In genomic region chr16:29821663-29822115, GRCh38 we compare ENCODE assay signal across 8 cellular contexts. TPM values are rescaled to one million over a fixed set of nuclear protein-coding genes. Genes with fewer than 3 reads are reported as not detected.
A peak's percentile ranks its signal among the peaks of the same experiment; 100 is the strongest.
DNase-seq lines count a peak whose midpoint lies in the region; ATAC-seq and TF ChIP-seq lines count a peak whose summit lies in the region.

No MANE protein-coding gene starts in this region.

- intact Hi-C loops in sigmoid colon (cut with DNase I) = loop anchor here (2.0 kb wide), 1 partner anchor 27 kb away; no protein-coding TSS in a partner anchor

- no peak for TF ChIP-seq EP300 in sigmoid colon (IDR thresholded peaks at IDR 0.05)

- no peak overlapping the region for H2AFZ ChIP-seq in SU-DHL-6 (ENCODE audit: low read depth, low read length, severe bottlenecking)

- TF ChIP-seq CTCF in SU-DHL-6 (IDR thresholded peaks at IDR 0.05; ENCODE audit: insufficient read depth, low read length, poor library complexity, severe bottlenecking) (no peak), fibroblast of mammary gland (conservative IDR thresholded peaks at IDR 0.05; ENCODE audit: control insufficient read depth, insufficient read depth, low read depth, low read length) (no peak), sigmoid colon (IDR thresholded peaks at IDR 0.05) (no peak)

- H3K9me2 ChIP-seq in SU-DHL-6 (replicated peaks; ENCODE audit: insufficient read depth, low read length) = no peaks in the 10 kb centered on the region

- DNase-seq in EL = peak; percentile 90
- peak; percentile 87 for DNase-seq in fibroblast of mammary gland (ENCODE audit: low read depth)
- no peak for DNase-seq in sigmoid colon
- no peak for DNase-seq in DMS 273 treated with DMSO at 0.1 percent for 48 hours (lab: John Stamatoyannopoulos, UW)
- DNase-seq in epidermal melanocyte (ENCODE audit: insufficient read length, low spot score) = no peak

- no peak for TF ChIP-seq POLR2A in sigmoid colon (IDR thresholded peaks at IDR 0.05)

- H3F3A ChIP-seq in SU-DHL-6 (ENCODE audit: insufficient read depth) = peaks cover 5% of the 10 kb centered on the region

- H3K4me3 ChIP-seq in SU-DHL-6 (ENCODE audit: insufficient read depth, low read length, poor library complexity, severe bottlenecking) (no peak overlapping the region), fibroblast of mammary gland (ENCODE audit: control insufficient read depth, low read depth, low read length) (peak overlapping the region; percentile 99), sigmoid colon (peak overlapping the region; percentile 51 to 65 (median 56))

- H3K9ac ChIP-seq in SU-DHL-6 (ENCODE audit: low read length) = peak overlapping the region; percentile 45; the same call in 1 of the 2 replicates

- H3K27ac ChIP-seq in SU-DHL-6 (ENCODE audit: low read depth, low read length) (no peak overlapping the region), sigmoid colon (peak overlapping the region; percentile 78 to 90 (median 84))

- H3K27me3 ChIP-seq in SU-DHL-6 (ENCODE audit: low read length) = no peaks in the 10 kb centered on the region
- no peaks in the 10 kb centered on the region for H3K27me3 ChIP-seq in sigmoid colon

- 4 to 39% methylated on average over 7 of the region's 7 CpGs for WGBS in sigmoid colon, 2 donors

- H3K4me2 ChIP-seq in SU-DHL-6 (ENCODE audit: low read depth, low read length, poor library complexity, severe bottlenecking) = no peak overlapping the region

- peaks cover 0 to 84% (median 80%) of the 10 kb centered on the region in 4 donors for H3K4me1 ChIP-seq in sigmoid colon

- H3K79me2 ChIP-seq in SU-DHL-6 (ENCODE audit: insufficient read depth, low read length) = peaks cover 17% of the 10 kb centered on the region

- H4K20me1 ChIP-seq in SU-DHL-6 (ENCODE audit: low read depth, low read length) = no peaks in the 10 kb centered on the region

- H3K9me3 ChIP-seq in SU-DHL-6 (ENCODE audit: insufficient read depth, low read length) (no peaks in the 10 kb centered on the region), sigmoid colon (no peaks in the 10 kb centered on the region)

- ATAC-seq in HG03354 (IDR thresholded peaks at IDR 0.05; ENCODE audit: poor library complexity, severe bottlenecking, unreplicated experiment) (no peak), GM21447 (IDR thresholded peaks at IDR 0.05; ENCODE audit: unreplicated experiment) (no peak)

- H3K36me3 ChIP-seq in SU-DHL-6 (ENCODE audit: low read length) = 0 out of 2 replicates have a peak, but pooled peaks cover 2% of the 10 kb centered on the region
- H3K36me3 ChIP-seq in sigmoid colon = peaks cover 0 to 16% (median 4%) of the 10 kb centered on the region in 4 donors

RNA-seq across cellular contexts. Expression of gene MVP, which starts 1.4 kb away (rescaled TPM):
- 10 to 100 TPM; 62.3 to 94.5 (median 68.6) TPM for total RNA-seq in sigmoid colon
- 100 to 1,000 TPM; 201 to 368 (median 265) TPM for polyA plus RNA-seq in sigmoid colon

RNA-seq across cellular contexts. Expression of gene PAGR1, which starts 5.7 kb away (rescaled TPM):
- total RNA-seq in sigmoid colon = 10 to 100 TPM; 18.5 to 29.9 (median 25.7) TPM
- 10 to 100 TPM; 20.4 to 36.6 (median 29.1) TPM for polyA plus RNA-seq in sigmoid colon

RNA-seq across cellular contexts. Expression of gene PRRT2, which starts 9.7 kb away (rescaled TPM):
- 10 to 100 TPM in 2 of 4 donors, 1 to 10 TPM in 2; 5.4 to 22.7 (median 9.6) TPM for total RNA-seq in sigmoid colon
- polyA plus RNA-seq in sigmoid colon = 1 to 10 TPM in 1 of 3 donors, under 1 TPM in 1, not detected in 1; 0.69 to 2.2 TPM

RNA-seq across cellular contexts. Expression of gene MAZ, which starts 15.4 kb away (rescaled TPM):
- 100 to 1,000 TPM in 1 of 4 donors, 10 to 100 TPM in 3; 59.6 to 102 (median 67.2) TPM for total RNA-seq in sigmoid colon
- 100 to 1,000 TPM; 137 to 226 (median 192) TPM for polyA plus RNA-seq in sigmoid colon

RNA-seq across cellular contexts. Expression of gene KIF22, which starts 31.1 kb away (rescaled TPM):
- total RNA-seq in sigmoid colon = 10 to 100 TPM; 11.5 to 16.1 (median 13.7) TPM
- polyA plus RNA-seq in sigmoid colon = 10 to 100 TPM; 28.0 to 71.5 (median 31.2) TPM

Comparison
In these comparisons a context has a peak if more than half of its experiments do, and no peak if none do; other contexts are left out.
1. DNase-seq: peak in EL (single experiment) and fibroblast of mammary gland (single experiment); none in sigmoid colon (single experiment), DMS 273 treated with DMSO at 0.1 percent for 48 hours (single experiment) and epidermal melanocyte (single experiment).